Comparison of ENCODE assay signal across 9 cellular contexts in genomic region chr11:61701298-61701993, GRCh38. TPM values are rescaled to one million over a fixed set of nuclear protein-coding genes. Genes with fewer than 3 reads are reported as not detected.
DNase-seq lines count a peak whose midpoint lies in the region; TF ChIP-seq lines count a peak whose summit lies in the region.
"Had no signal": no experiment of that assay in that cellular context is flagged by ENCODE, and none has a peak within 500 bp of the region (broad histone marks: within the 10 kb centered on the region; RNA-seq: fewer than 3 reads in every experiment).

No MANE protein-coding gene starts in this region.

- H3K9me3 ChIP-seq in colonic mucosa: no peaks in the 10 kb centered on the region
- H3K9me3 ChIP-seq: SJCRH30 had no signal

- H3K27ac ChIP-seq in colonic mucosa: no peak overlapping the region
- H3K27ac ChIP-seq: SJCRH30 had no signal

- peak; percentile 24 for TF ChIP-seq CTCF in colonic mucosa (IDR thresholded peaks at IDR 0.05)
- peak; percentile 58 for TF ChIP-seq CTCF in neural crest cell (conservative IDR thresholded peaks at IDR 0.05)

- no peaks in the 10 kb centered on the region for H3K36me3 ChIP-seq in colonic mucosa
- H3K36me3 ChIP-seq: SJCRH30 had no signal

- H3K4me1 Mint-ChIP-seq in neural crest cell: peaks cover 43% of the 10 kb centered on the region
- peaks cover 16% of the 10 kb centered on the region for H3K4me1 Mint-ChIP-seq in activated T-helper 2 cell treated with anti-CD3 and anti-CD28 coated beads, Interferon-gamma antibody, Interleukin-2, Interleukin-4, amounts not matched to agents 10 μg/mL and 5 μg/mL and 100 μg/mL, durations not matched to agents 14 hours and 24 hours and 36 hours (ENCODE audit: low read depth)

- H3K9me3 Mint-ChIP-seq in neural crest cell: no peaks in the 10 kb centered on the region
- H3K9me3 Mint-ChIP-seq in activated T-helper 2 cell treated with anti-CD3 and anti-CD28 coated beads, Interferon-gamma antibody, Interleukin-2, Interleukin-4, amounts not matched to agents 10 μg/mL and 5 μg/mL and 100 μg/mL, durations not matched to agents 14 hours and 24 hours and 36 hours: no peaks in the 10 kb centered on the region

- H3K36me3 Mint-ChIP-seq in neural crest cell (ENCODE audit: low read depth): no peaks in the 10 kb centered on the region
- no peaks in the 10 kb centered on the region for H3K36me3 Mint-ChIP-seq in activated T-helper 2 cell treated with anti-CD3 and anti-CD28 coated beads, Interferon-gamma antibody, Interleukin-2, Interleukin-4, amounts not matched to agents 10 μg/mL and 5 μg/mL and 100 μg/mL, durations not matched to agents 14 hours and 24 hours and 36 hours (ENCODE audit: low read depth)

- H3K27ac Mint-ChIP-seq in neural crest cell (ENCODE audit: unreplicated experiment): peak overlapping the region; percentile 13
- H3K27ac Mint-ChIP-seq in activated T-helper 2 cell treated with anti-CD3 and anti-CD28 coated beads, Interferon-gamma antibody, Interleukin-2, Interleukin-4, amounts not matched to agents 10 μg/mL and 5 μg/mL and 100 μg/mL, durations not matched to agents 14 hours and 24 hours and 36 hours: no peak overlapping the region

- H3K27me3 Mint-ChIP-seq in neural crest cell (ENCODE audit: low read depth): no peaks in the 10 kb centered on the region
- H3K27me3 Mint-ChIP-seq in activated T-helper 2 cell treated with anti-CD3 and anti-CD28 coated beads, Interferon-gamma antibody, Interleukin-2, Interleukin-4, amounts not matched to agents 10 μg/mL and 5 μg/mL and 100 μg/mL, durations not matched to agents 14 hours and 24 hours and 36 hours (ENCODE audit: low read depth): no peaks in the 10 kb centered on the region

- intact Hi-C loops in colonic mucosa (cut with DNase I): no loop called here
- intact Hi-C loops in activated T-helper 2 cell treated with anti-CD3 and anti-CD28 coated beads, Interferon-gamma antibody, Interleukin-2, Interleukin-4, amounts not matched to agents 10 μg/mL and 5 μg/mL and 100 μg/mL, durations not matched to agents 14 hours and 24 hours and 36 hours (cut with micrococcal nuclease): no loop called here

- DNase-seq in GDM1 (lab: John Stamatoyannopoulos, UW) (peak; percentile 53), NCI-H2227 (lab: John Stamatoyannopoulos, UW; ENCODE audit: unreplicated experiment) (peak; percentile 68), colonic mucosa (no peak), neural crest cell (ENCODE audit: low read depth, low spot score) (peak; percentile 40), activated T-cell treated with anti-CD3 and anti-CD28 coated beads for 4 hours (no peak)
- DNase-seq in activated T-helper 2 cell treated with anti-CD3 and anti-CD28 coated beads, Interferon-gamma antibody, Interleukin-2, Interleukin-4, amounts not matched to agents 10 μg/mL and 5 μg/mL and 100 μg/mL, durations not matched to agents 14 hours and 24 hours and 36 hours (ENCODE audit: low spot score): no peak
- no peak for DNase-seq in stimulated activated CD8-positive, alpha-beta memory T cell treated with anti-CD3 and anti-CD28 coated beads, Interleukin-4, amount 100 ng/mL, for 48 hours
- DNase-seq in activated CD8-positive, alpha-beta memory T cell treated with anti-CD3 and anti-CD28 coated beads, Interleukin-2, amount 50 U/mL, for 4 hours: no peak

- no peak overlapping the region for H3K4me3 ChIP-seq in colonic mucosa
- H3K4me3 ChIP-seq: SJCRH30 had no signal

- peak overlapping the region in 1 of 2 donors; percentile 72 for H3K9ac ChIP-seq in colonic mucosa (ENCODE audit: low read depth in 2 of 2, low read length in 2 of 2)

- no peak overlapping the region for H3K4me3 Mint-ChIP-seq in neural crest cell
- no peak overlapping the region for H3K4me3 Mint-ChIP-seq in activated T-helper 2 cell treated with anti-CD3 and anti-CD28 coated beads, Interferon-gamma antibody, Interleukin-2, Interleukin-4, amounts not matched to agents 10 μg/mL and 5 μg/mL and 100 μg/mL, durations not matched to agents 14 hours and 24 hours and 36 hours (ENCODE audit: low read depth)

- H3K27me3 ChIP-seq in colonic mucosa: no peaks in the 10 kb centered on the region
- H3K27me3 ChIP-seq: SJCRH30 had no signal

- H3K4me1 ChIP-seq in colonic mucosa: peaks cover 48% of the 10 kb centered on the region
- H3K4me1 ChIP-seq: SJCRH30 had no signal

RNA-seq across cellular contexts. Expression of gene DAGLA, which starts 21.3 kb away (rescaled TPM):
- total RNA-seq in colonic mucosa: 10 to 100 TPM in 1 of 2 donors, 1 to 10 TPM in 1; 7.5 to 12.2 TPM
- total RNA-seq in neural crest cell: 19.7 and 21.0 TPM in 2 replicates
- 0.07 TPM in 2 replicates for total RNA-seq in activated T-helper 2 cell treated with anti-CD3 and anti-CD28 coated beads, Interferon-gamma antibody, Interleukin-2, Interleukin-4, amounts not matched to agents 10 μg/mL and 5 μg/mL and 100 μg/mL, durations not matched to agents 14 hours and 24 hours and 36 hours

RNA-seq across cellular contexts. Expression of gene MYRF, which starts 51.0 kb away (rescaled TPM):
- total RNA-seq in colonic mucosa (10 to 100 TPM in 1 of 2 donors, 1 to 10 TPM in 1; 8.8 to 14.9 TPM), neural crest cell (3.5 and 3.9 TPM in 2 replicates)
- 1.8 and 2.6 TPM in 2 replicates for total RNA-seq in activated T-helper 2 cell treated with anti-CD3 and anti-CD28 coated beads, Interferon-gamma antibody, Interleukin-2, Interleukin-4, amounts not matched to agents 10 μg/mL and 5 μg/mL and 100 μg/mL, durations not matched to agents 14 hours and 24 hours and 36 hours

Comparison
In these comparisons a context has a peak if more than half of its experiments do, and no peak if none do; other contexts are left out.
1. DNase-seq: peak in GDM1 (single experiment), NCI-H2227 (single experiment) and neural crest cell (single experiment); none in colonic mucosa (single experiment), activated T-helper 2 cell treated with anti-CD3 and anti-CD28 coated beads, Interferon-gamma antibody, Interleukin-2, Interleukin-4, amounts not matched to agents 10 μg/mL and 5 μg/mL and 100 μg/mL, durations not matched to agents 14 hours and 24 hours and 36 hours (single experiment), stimulated activated CD8-positive, alpha-beta memory T cell treated with anti-CD3 and anti-CD28 coated beads, Interleukin-4, amount 100 ng/mL, for 48 hours (single experiment), activated T-cell treated with anti-CD3 and anti-CD28 coated beads for 4 hours (single experiment) and activated CD8-positive, alpha-beta memory T cell treated with anti-CD3 and anti-CD28 coated beads, Interleukin-2, amount 50 U/mL, for 4 hours (single experiment).